In the genomic region with DNA sequence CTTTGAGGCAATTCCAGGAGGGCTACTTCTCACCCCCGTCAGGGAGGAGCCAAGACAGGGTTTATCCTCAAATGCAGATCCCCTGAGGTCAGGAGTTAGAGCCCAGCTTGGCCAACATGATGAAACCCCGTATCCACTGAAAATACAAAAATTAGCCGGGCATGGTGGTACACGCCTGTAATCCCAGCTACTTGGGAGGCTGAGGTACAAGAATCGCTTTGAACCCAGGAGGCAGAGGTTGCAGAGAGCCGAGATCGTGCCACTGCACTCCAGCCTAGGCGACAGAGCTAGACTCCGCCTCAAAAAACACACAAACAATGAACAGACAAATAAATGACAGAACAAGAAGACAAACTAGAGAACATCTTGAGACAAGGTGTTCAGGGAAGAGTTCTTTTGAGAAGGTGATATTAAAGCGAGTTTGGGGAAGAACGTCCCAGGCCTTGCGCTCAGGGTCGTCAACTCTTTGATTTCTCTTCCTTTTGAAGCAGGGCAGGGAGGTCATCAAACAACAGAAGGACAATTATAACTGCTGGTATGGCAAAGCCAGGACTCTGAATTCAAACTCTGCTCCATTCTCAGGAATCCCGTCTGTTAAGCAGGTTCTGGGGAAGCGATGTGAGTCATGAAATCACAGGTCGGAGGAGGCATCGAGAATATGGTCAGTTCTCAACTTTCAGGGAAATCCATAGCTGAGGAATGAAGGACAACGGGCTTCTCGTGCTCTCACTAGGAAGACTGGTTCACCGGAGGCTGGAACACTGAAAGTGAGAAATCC, we compare ENCODE assay signal across 8 cellular contexts. TPM values are rescaled to one million over a fixed set of nuclear protein-coding genes. Genes with fewer than 3 reads are reported as not detected.
A peak's percentile ranks its signal among the peaks of the same experiment; 100 is the strongest.
DNase-seq lines count a peak whose midpoint lies in the region; ATAC-seq and TF ChIP-seq lines count a peak whose summit lies in the region.

No MANE protein-coding gene starts in this region.

- TF ChIP-seq CTCF in fibroblast of villous mesenchyme (IDR thresholded peaks at IDR 0.05; ENCODE audit: insufficient read depth, low read depth, low read length), result no peak
- no peak for TF ChIP-seq CTCF in sigmoid colon (IDR thresholded peaks at IDR 0.05)

- DNase-seq in NCI-H1417 treated with DMSO at 0.1 percent for 48 hours (lab: John Stamatoyannopoulos, UW) (peak; percentile 85), NCI-H1417 (lab: John Stamatoyannopoulos, UW) (no peak), SW480 (ENCODE audit: low spot score) (peak; percentile 73), fibroblast of villous mesenchyme (ENCODE audit: low read depth) (peak; percentile 30), sigmoid colon (no peak), left lobe of liver (ENCODE audit: low spot score) (no peak), superior temporal gyrus (ENCODE audit: extremely low spot score) (no peak), D341Med (ENCODE audit: low spot score) (no peak)

- H3K4me1 ChIP-seq in sigmoid colon, result peaks cover 0 to 43% (median 34%) of the 10 kb centered on the region in 4 donors

- H3K27me3 ChIP-seq in sigmoid colon, result no peaks in the 10 kb centered on the region

- TF ChIP-seq EP300 in sigmoid colon (IDR thresholded peaks at IDR 0.05), result no peak

- H3K4me3 ChIP-seq in fibroblast of villous mesenchyme (ENCODE audit: low read depth, low read length) (peak overlapping the region; percentile 91), sigmoid colon (peak overlapping the region; percentile 50 to 96 (median 78))

- H3K36me3 ChIP-seq in sigmoid colon, result no peaks in the 10 kb centered on the region

- no peak for TF ChIP-seq POLR2A in sigmoid colon (IDR thresholded peaks at IDR 0.05)

- peak overlapping the region; percentile 97 to 99 (median 99) for H3K27ac ChIP-seq in sigmoid colon

- H3K9me3 ChIP-seq in sigmoid colon, result no peaks in the 10 kb centered on the region

- WGBS in sigmoid colon, 2 donors, result 22 to 38% methylated on average over 20 of the region's 20 CpGs

- ATAC-seq in left lobe of liver, result no peak

- intact Hi-C loops in sigmoid colon (cut with DNase I), result loop anchor here (2.0 to 5.0 kb wide), 2 partner anchors 22 to 180 kb away; partner anchors contain the start of gene CHMP4B

RNA-seq across cellular contexts. Expression of gene RALY, which starts 1.4 kb away (rescaled TPM):
- total RNA-seq in fibroblast of villous mesenchyme (42.3 and 50.6 TPM in 2 replicates), sigmoid colon (10 to 100 TPM; 75.1 to 94.5 (median 88.5) TPM), left lobe of liver (26.8 TPM)
- polyA plus RNA-seq in sigmoid colon, result 100 to 1,000 TPM; 190 to 233 (median 200) TPM

Comparison
In these comparisons a context has a peak if more than half of its experiments do, and no peak if none do; other contexts are left out.
1. DNase-seq: peak in NCI-H1417 treated with DMSO at 0.1 percent for 48 hours (single experiment), SW480 (single experiment) and fibroblast of villous mesenchyme (single experiment); none in NCI-H1417 (0 of 3), sigmoid colon (single experiment), left lobe of liver (single experiment), superior temporal gyrus (single experiment) and D341Med (single experiment).